Comparison of ENCODE assay signal across 26 cellular contexts in the genomic region with DNA sequence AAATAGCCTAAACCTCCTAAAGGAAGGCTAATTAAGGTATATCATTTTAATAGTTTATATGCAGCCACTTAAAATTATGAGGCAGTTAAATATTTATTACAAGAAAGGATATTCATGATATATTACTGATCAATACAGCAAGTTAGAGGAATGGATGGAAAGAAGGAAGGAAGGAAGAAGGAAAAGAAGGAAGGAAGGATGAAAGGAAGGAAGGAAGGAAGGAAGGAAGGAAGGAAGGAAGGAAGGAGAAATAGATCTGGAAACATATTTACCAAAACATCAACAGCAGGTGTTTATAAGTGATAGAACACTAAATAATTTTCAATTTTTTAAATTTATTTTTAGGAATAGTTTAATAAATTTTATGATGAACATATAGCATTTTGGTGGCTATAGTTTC.
"Had no signal": no experiment of that assay in that cellular context is flagged by ENCODE, and none has a peak within 500 bp of the region (broad histone marks: within the 10 kb centered on the region; RNA-seq: fewer than 3 reads in every experiment).

No MANE protein-coding gene starts in this region.

- ATAC-seq: gastroesophageal sphincter; heart left ventricle; left cardiac atrium; left lung; mucosa of descending colon; natural killer cell treated with Interleukin-12 subunit alpha and Interleukin-12 subunit beta and Interleukin-15 and Interleukin-18, amount 100 ng/mL, for 72 hours; sciatic nerve; stimulated activated effector memory CD8-positive, alpha-beta T cell treated with anti-CD3 and anti-CD28 coated beads, Interleukin-12 subunit alpha, Interleukin-12 subunit beta, amount 100 ng/mL, for 72 hours had no signal

- H3K27ac ChIP-seq: gastroesophageal sphincter, heart left ventricle, left lung, prostate gland, right atrium auricular region, stomach, thyroid gland, vagina had no signal

- DNase-seq: cortex of kidney; foreskin fibroblast; heart left ventricle; hippocampal formation; left cardiac atrium; left lung; mesenchymal stem cell; mucosa of descending colon; naive B cell; nucleus accumbens; stimulated activated CD4-positive, alpha-beta T cell treated with anti-CD3 and anti-CD28 coated beads, Interleukin-12 subunit alpha, Interleukin-12 subunit beta, amount 100 ng/mL, for 4 hours; stimulated activated CD4-positive, alpha-beta T cell treated with anti-CD3 and anti-CD28 coated beads, Interleukin-1b, Interleukin-23, amount 100 ng/mL, for 48 hours; stimulated activated CD4-positive, alpha-beta T cell treated with anti-CD3 and anti-CD28 coated beads, Interleukin-4, amount 100 ng/mL, for 24 hours; stimulated activated naive CD4-positive, alpha-beta T cell treated with Interleukin-2 at 50 U/mL for 16 hours; stomach; thyroid gland; trophoblast cell had no signal

- H3K27me3 Mint-ChIP-seq: natural killer cell treated with Interleukin-12 subunit alpha and Interleukin-12 subunit beta and Interleukin-15 and Interleukin-18, amount 100 ng/mL, for 72 hours had no signal

- H3K9me3 Mint-ChIP-seq: mesothelial cell of epicardium, naive B cell had no signal

- H3K27ac Mint-ChIP-seq: mesothelial cell of epicardium; naive B cell; natural killer cell treated with Interleukin-12 subunit alpha and Interleukin-12 subunit beta and Interleukin-15 and Interleukin-18, amount 100 ng/mL, for 72 hours; stimulated activated effector memory CD8-positive, alpha-beta T cell treated with anti-CD3 and anti-CD28 coated beads, Interleukin-12 subunit alpha, Interleukin-12 subunit beta, amount 100 ng/mL, for 72 hours had no signal

- H3K4me1 Mint-ChIP-seq: naive B cell; stimulated activated effector memory CD8-positive, alpha-beta T cell treated with anti-CD3 and anti-CD28 coated beads, Interleukin-12 subunit alpha, Interleukin-12 subunit beta, amount 100 ng/mL, for 72 hours had no signal

- H3K4me3 ChIP-seq: gastroesophageal sphincter, heart left ventricle, left lung, mucosa of descending colon, prostate gland, right atrium auricular region, smooth muscle cell, stomach, thyroid gland, vagina had no signal

- H3K9me3 ChIP-seq: gastroesophageal sphincter, heart left ventricle, left lung, mucosa of descending colon, prostate gland, right atrium auricular region, stomach, thyroid gland, vagina had no signal

- H3K4me3 Mint-ChIP-seq: mesothelial cell of epicardium; naive B cell; natural killer cell treated with Interleukin-12 subunit alpha and Interleukin-12 subunit beta and Interleukin-15 and Interleukin-18, amount 100 ng/mL, for 72 hours; stimulated activated effector memory CD8-positive, alpha-beta T cell treated with anti-CD3 and anti-CD28 coated beads, Interleukin-12 subunit alpha, Interleukin-12 subunit beta, amount 100 ng/mL, for 72 hours had no signal

- H3K36me3 Mint-ChIP-seq: mesothelial cell of epicardium; naive B cell; natural killer cell treated with Interleukin-12 subunit alpha and Interleukin-12 subunit beta and Interleukin-15 and Interleukin-18, amount 100 ng/mL, for 72 hours; stimulated activated effector memory CD8-positive, alpha-beta T cell treated with anti-CD3 and anti-CD28 coated beads, Interleukin-12 subunit alpha, Interleukin-12 subunit beta, amount 100 ng/mL, for 72 hours had no signal

- H3K36me3 ChIP-seq: gastroesophageal sphincter, heart left ventricle, left lung, prostate gland, right atrium auricular region, stomach, thyroid gland, vagina had no signal

- H3K27me3 ChIP-seq: gastroesophageal sphincter, heart left ventricle, left lung, right atrium auricular region, stomach, thyroid gland, vagina had no signal

- H3K4me1 ChIP-seq: prostate gland, right atrium auricular region, vagina had no signal

- H3K4me2 ChIP-seq: smooth muscle cell had no signal
